14 cellular contexts compared by ENCODE assay signal in genomic region chr12:88185279-88185678, GRCh38. TPM values are rescaled to one million over a fixed set of nuclear protein-coding genes. Genes with fewer than 3 reads are reported as not detected.
DNase-seq lines count a peak whose midpoint lies in the region; ATAC-seq and TF ChIP-seq lines count a peak whose summit lies in the region.
"Had no signal": no experiment of that assay in that cellular context is flagged by ENCODE, and none has a peak within 500 bp of the region (broad histone marks: within the 10 kb centered on the region; RNA-seq: fewer than 3 reads in every experiment).

No MANE protein-coding gene starts in this region.

- H3K4me2 ChIP-seq in SK-N-SH, result no peak overlapping the region
- H3K4me2 ChIP-seq: BLaER1 treated with 17β-estradiol and CSF1 and Interleukin-3, amounts not matched to agents 10 nM and 100 nM had no signal

- H3K9me2 ChIP-seq in SK-N-SH, result no peaks in the 10 kb centered on the region

- H3K27ac ChIP-seq in SK-N-SH (ENCODE audit: low read depth in 2 of 2, low read length in 1 of 2) (peak overlapping the region in 1 of 2 experiments; percentile 49; a peak in 2 of 4 replicates), RWPE2 (ENCODE audit: poor library complexity, severe bottlenecking) (peak overlapping the region; percentile 29), endodermal cell (ENCODE audit: low read depth, low read length) (no peak overlapping the region), gastroesophageal sphincter (no peak overlapping the region)
- H3K27ac ChIP-seq: BLaER1 treated with 17β-estradiol and CSF1 and Interleukin-3, amounts not matched to agents 10 nM and 100 nM had no signal

- TF ChIP-seq EP300 in SK-N-SH (IDR thresholded peaks at IDR 0.05; ENCODE audit: borderline replicate concordance in 1 of 2, low read depth in 1 of 2, low read length in 1 of 2) (no peak), gastroesophageal sphincter (IDR thresholded peaks at IDR 0.05) (no peak)

- POLR2A ChIA-PET in SK-N-SH (lab: Yijun Ruan, JAX), result no interaction called here

- no peak for TF ChIP-seq RAD21 in SK-N-SH (IDR thresholded peaks at IDR 0.05; ENCODE audit: low read length)

- H3K4me1 ChIP-seq in SK-N-SH (ENCODE audit: control insufficient read depth in 1 of 2, insufficient read depth in 2 of 2, low read depth in 1 of 2, low read length in 1 of 2) (peaks cover 0 to 9% of the 10 kb centered on the region in 2 experiments; a peak in 1 of 4 replicates), RWPE2 (ENCODE audit: insufficient read depth, poor library complexity, severe bottlenecking) (peaks cover 15% of the 10 kb centered on the region), endodermal cell (ENCODE audit: control insufficient read depth, insufficient read depth, low read length) (no peaks in the 10 kb centered on the region), gastroesophageal sphincter (no peaks in the 10 kb centered on the region)
- H3K4me1 ChIP-seq: BLaER1 treated with 17β-estradiol and CSF1 and Interleukin-3, amounts not matched to agents 10 nM and 100 nM had no signal

- peaks cover 62% of the 10 kb centered on the region for H3K36me3 Mint-ChIP-seq in endodermal cell (ENCODE audit: low read depth)

- peaks cover 6% of the 10 kb centered on the region; the same call in 1 of the 2 replicates for H3K79me2 ChIP-seq in SK-N-SH (ENCODE audit: insufficient read depth)

- H4K20me1 ChIP-seq in SK-N-SH (ENCODE audit: insufficient read depth), result no peaks in the 10 kb centered on the region
- H4K20me1 ChIP-seq: BLaER1 treated with 17β-estradiol and CSF1 and Interleukin-3, amounts not matched to agents 10 nM and 100 nM had no signal

- no peak overlapping the region for H3K4me3 Mint-ChIP-seq in endodermal cell
- H3K4me3 Mint-ChIP-seq: B cell; CD8-positive, alpha-beta T cell; H9 had no signal

- WGBS in SK-N-SH (ENCODE audit: low lambda C conversion rate), result 93% methylated on average over 2 of the region's 2 CpGs
- 100% methylated on average over 1 to 2 of the region's 2 CpGs for WGBS in endodermal cell (ENCODE audit: insufficient coverage in 1 of 2, insufficient read length in 1 of 2), 2 experiments
- WGBS in gastroesophageal sphincter (ENCODE audit: low coverage in 1 of 2), 2 donors, result 100% methylated on average over 1 to 2 of the region's 2 CpGs

- no peak for DNase-seq in SK-N-SH
- no peak for DNase-seq in RWPE2 (ENCODE audit: low spot score)
- DNase-seq in endodermal cell, result no peak
- DNase-seq in amniotic stem cell (lab: John Stamatoyannopoulos, UW), result no peak
- no peak for DNase-seq in occipital lobe (lab: John Stamatoyannopoulos, UW)
- DNase-seq: 8988T; CD8-positive, alpha-beta T cell; DMS79 treated with DMSO at 0.1 percent for 48 hours; GF-D8; H9 had no signal

- H3K27me3 Mint-ChIP-seq in endodermal cell (ENCODE audit: insufficient read depth), result no peaks in the 10 kb centered on the region
- H3K27me3 Mint-ChIP-seq: B cell had no signal

- no peak overlapping the region for H3K4me3 ChIP-seq in SK-N-SH (ENCODE audit: low read depth in 2 of 2, low read length in 1 of 2)
- H3K4me3 ChIP-seq in RWPE2 (ENCODE audit: severe bottlenecking), result no peak overlapping the region
- H3K4me3 ChIP-seq in endodermal cell (ENCODE audit: low read length), result peak overlapping the region; percentile 48
- no peak overlapping the region for H3K4me3 ChIP-seq in gastroesophageal sphincter
- H3K4me3 ChIP-seq: BLaER1 treated with 17β-estradiol and CSF1 and Interleukin-3, amounts not matched to agents 10 nM and 100 nM had no signal

- H3K27ac Mint-ChIP-seq in endodermal cell, result no peak overlapping the region
- H3K27ac Mint-ChIP-seq: B cell; CD8-positive, alpha-beta T cell; H9 had no signal

- ATAC-seq in SK-N-SH treated with all-trans-retinoic acid at 6 μM for 48 hours (no peak), RWPE2 (ENCODE audit: low read depth) (no peak), gastroesophageal sphincter (no peak)
- ATAC-seq: CD8-positive, alpha-beta T cell had no signal

- H2AFZ ChIP-seq in SK-N-SH (ENCODE audit: low read depth), result no peak overlapping the region

- TF ChIP-seq POLR2A in gastroesophageal sphincter (IDR thresholded peaks at IDR 0.05), result no peak

- H3F3A ChIP-seq in SK-N-SH (replicated peaks; ENCODE audit: insufficient read depth), result peaks cover 17% of the 10 kb centered on the region

- peaks cover 33% of the 10 kb centered on the region for H3K9me3 Mint-ChIP-seq in endodermal cell
- H3K9me3 Mint-ChIP-seq: CD8-positive, alpha-beta T cell had no signal

- H3K9me3 ChIP-seq in SK-N-SH, result no peaks in the 10 kb centered on the region
- H3K9me3 ChIP-seq in RWPE2 (ENCODE audit: severe bottlenecking), result no peaks in the 10 kb centered on the region
- H3K9me3 ChIP-seq in endodermal cell (ENCODE audit: control insufficient read depth, low read length), result peaks cover 51% of the 10 kb centered on the region
- no peaks in the 10 kb centered on the region for H3K9me3 ChIP-seq in gastroesophageal sphincter

- CTCF ChIA-PET in SK-N-SH (lab: Yijun Ruan, JAX), result interaction anchor here (1.0 kb wide), 1 partner anchor 43 kb away, joined by 3 read pairs; the partner anchor contains the start of genes CEP290 and TMTC3

- H3K36me3 ChIP-seq in SK-N-SH (replicated peaks in 1 of 2; ENCODE audit: control insufficient read depth in 1 of 2, insufficient read depth in 2 of 2, low read length in 1 of 2) (peaks cover 22 to 37% of the 10 kb centered on the region in 2 experiments), RWPE2 (ENCODE audit: low read depth) (peaks cover 16% of the 10 kb centered on the region), endodermal cell (ENCODE audit: control insufficient read depth, insufficient read depth, low read length) (peaks cover 42% of the 10 kb centered on the region), gastroesophageal sphincter (peaks cover 0 to 50% of the 10 kb centered on the region in 2 donors)

- TF ChIP-seq CTCF in SK-N-SH (IDR thresholded peaks at IDR 0.05), result no peak
- TF ChIP-seq CTCF in RWPE2 (IDR thresholded peaks at IDR 0.05; ENCODE audit: poor library complexity, severe bottlenecking), result no peak
- no peak for TF ChIP-seq CTCF in endodermal cell (conservative IDR thresholded peaks at IDR 0.05)
- TF ChIP-seq CTCF in gastroesophageal sphincter (IDR thresholded peaks at IDR 0.05), result no peak

- H3K9ac ChIP-seq in SK-N-SH (no peak overlapping the region), endodermal cell (ENCODE audit: extremely low read depth, low read length, poor library complexity, severe bottlenecking) (no peak overlapping the region)
- H3K9ac ChIP-seq: BLaER1 treated with 17β-estradiol and CSF1 and Interleukin-3, amounts not matched to agents 10 nM and 100 nM had no signal

- no peaks in the 10 kb centered on the region for H3K27me3 ChIP-seq in SK-N-SH (ENCODE audit: insufficient read depth)
- no peaks in the 10 kb centered on the region for H3K27me3 ChIP-seq in RWPE2 (ENCODE audit: insufficient read depth, poor library complexity, severe bottlenecking)
- H3K27me3 ChIP-seq in endodermal cell (ENCODE audit: control insufficient read depth, insufficient read depth, low read length, poor library complexity, severe bottlenecking), result no peaks in the 10 kb centered on the region
- H3K27me3 ChIP-seq in gastroesophageal sphincter, result no peaks in the 10 kb centered on the region
- H3K27me3 ChIP-seq: BLaER1 treated with 17β-estradiol and CSF1 and Interleukin-3, amounts not matched to agents 10 nM and 100 nM had no signal

- peaks cover under 1% of the 10 kb centered on the region for H3K4me1 Mint-ChIP-seq in endodermal cell
- H3K4me1 Mint-ChIP-seq: B cell, H9 had no signal

TF ChIP-seq in SK-N-SH treated with all-trans-retinoic acid at 6 μM for 48 hours, 23 proteins besides CTCF, POLR2A, EP300 and RAD21:
- TF ChIP-seq ZNF8 (CRISPR knock-in tag; IDR thresholded peaks at IDR 0.05) (peak; percentile 96), ZNF70 (CRISPR knock-in tag; IDR thresholded peaks at IDR 0.05) (no peak)

TF ChIP-seq in SK-N-SH, 30 proteins besides CTCF, POLR2A, EP300 and RAD21:
- no peak for TF ChIP-seq USF1 (IDR thresholded peaks at IDR 0.05; ENCODE audit: borderline replicate concordance, low read depth)
- no peak for TF ChIP-seq MEF2A (IDR thresholded peaks at IDR 0.05; ENCODE audit: borderline replicate concordance, low read depth)
- TF ChIP-seq MAX (IDR thresholded peaks at IDR 0.05; ENCODE audit: low read depth), result no peak
- no peak for TF ChIP-seq ELF1 (IDR thresholded peaks at IDR 0.05)
- TF ChIP-seq IRF3 (IDR thresholded peaks at IDR 0.05; ENCODE audit: low read depth, low read length), result no peak
- no peak for TF ChIP-seq FOXM1 (IDR thresholded peaks at IDR 0.05; ENCODE audit: low read depth)

RNA-seq across cellular contexts. Expression of gene TMTC3, which starts 43.2 kb away (rescaled TPM):
- polyA plus RNA-seq in SK-N-SH (2012; rRNA removed), result 2.8 and 3.7 TPM in 2 replicates
- 4.1 and 4.6 TPM in 2 replicates for polyA plus RNA-seq in SK-N-SH (2012; cell fraction: cytosol; rRNA removed)
- polyA plus RNA-seq in SK-N-SH (2012; cell fraction: nucleus; rRNA removed), result 1.2 and 3.1 TPM in 2 replicates
- total RNA-seq in endodermal cell, result 10 to 100 TPM; 49.8 to 52.9 TPM
- 11.8 TPM for polyA plus RNA-seq in endodermal cell (2013, experiment 1 of 2)
- 12.2 TPM for polyA plus RNA-seq in endodermal cell (2013, experiment 2 of 2)
- 30.4 TPM for total RNA-seq in occipital lobe
- total RNA-seq in gastroesophageal sphincter, result 10 to 100 TPM; 21.9 to 34.7 (median 23.9) TPM

RNA-seq across cellular contexts. Expression of gene CEP290, which starts 43.4 kb away (rescaled TPM):
- polyA plus RNA-seq in SK-N-SH (2012; rRNA removed), result 6.5 and 8.9 TPM in 2 replicates
- polyA plus RNA-seq in SK-N-SH (2012; cell fraction: cytosol; rRNA removed), result 8.2 and 9.2 TPM in 2 replicates
- 14.6 and 25.8 TPM in 2 replicates for polyA plus RNA-seq in SK-N-SH (2012; cell fraction: nucleus; rRNA removed)
- total RNA-seq in endodermal cell (10 to 100 TPM; 19.1 to 34.8 TPM), occipital lobe (73.9 TPM), gastroesophageal sphincter (10 to 100 TPM; 11.3 to 31.3 (median 16.4) TPM)
- polyA plus RNA-seq in endodermal cell (2013, experiment 1 of 2), result 14.2 TPM
- 16.1 TPM for polyA plus RNA-seq in endodermal cell (2013, experiment 2 of 2)
